20 cellular contexts compared by ENCODE assay signal in the genomic region with DNA sequence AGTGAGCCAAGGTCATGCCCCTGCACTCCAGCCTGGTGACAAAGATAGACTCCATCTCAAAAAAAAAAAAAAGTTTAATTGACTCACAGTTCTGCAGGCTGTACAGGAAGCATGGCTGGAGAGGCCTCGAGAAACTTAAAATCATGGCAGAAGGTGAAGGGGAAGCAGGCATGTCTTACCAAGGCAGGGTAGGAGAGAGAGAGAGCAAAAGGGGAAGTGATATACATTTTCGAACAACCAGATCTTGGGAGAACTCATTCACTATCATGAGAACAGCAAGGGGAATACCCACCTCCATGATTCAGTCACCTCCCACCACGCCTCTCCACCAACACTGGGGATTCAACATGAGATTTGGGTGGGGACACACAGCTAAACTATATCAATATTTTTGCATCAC.
"Had no signal": no experiment of that assay in that cellular context is flagged by ENCODE, and none has a peak within 500 bp of the region (broad histone marks: within the 10 kb centered on the region; RNA-seq: fewer than 3 reads in every experiment).

No MANE protein-coding gene starts in this region.

- H3K27ac Mint-ChIP-seq: nephron, progenitor cell of endocrine pancreas had no signal

- H3K4me1 Mint-ChIP-seq: nephron had no signal

- H3K27ac ChIP-seq: foreskin keratinocyte, hepatocyte, left ventricle myocardium inferior, lower lobe of right lung, pancreas had no signal

- H3K27me3 Mint-ChIP-seq: naive B cell, progenitor cell of endocrine pancreas had no signal

- H3K36me3 Mint-ChIP-seq: naive B cell had no signal

- H3K4me3 Mint-ChIP-seq: naive B cell, nephron had no signal

- DNase-seq: dermis blood vessel endothelial cell; erythroblast; foreskin keratinocyte; head of caudate nucleus; kidney; left cardiac atrium; left ventricle myocardium inferior; lower lobe of right lung; mesenchymal stem cell; naive B cell; occipital lobe; pancreas; right cardiac atrium; small intestine; stimulated activated CD4-positive, alpha-beta T cell treated with anti-CD3 and anti-CD28 coated beads, Interleukin-12 subunit alpha, Interleukin-12 subunit beta, amount 100 ng/mL, for 4 hours; stimulated activated naive CD4-positive, alpha-beta T cell treated with Interleukin-2 at 50 U/mL for 16 hours; trophoblast cell had no signal
